In the genomic region with DNA sequence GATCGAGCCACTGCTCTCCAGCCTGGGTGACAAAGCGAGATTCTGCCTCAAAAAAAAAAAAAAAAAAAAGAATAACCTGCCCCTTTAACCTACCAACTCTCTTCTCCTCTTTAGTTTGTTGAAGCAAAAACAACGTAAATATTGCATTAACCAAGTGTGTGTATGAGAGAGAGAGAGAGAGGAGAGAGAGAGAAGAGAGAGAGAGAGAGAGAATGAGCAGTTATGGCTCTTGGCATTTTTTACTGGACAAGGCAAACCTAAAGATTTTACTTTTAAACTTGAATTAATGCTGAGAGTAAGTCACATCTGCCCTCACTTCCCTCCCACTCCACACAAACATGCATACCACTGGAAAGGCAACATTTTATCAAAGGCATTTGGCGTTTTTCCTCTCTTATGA, we compare ENCODE assay signal across 19 cellular contexts. TPM values are rescaled to one million over a fixed set of nuclear protein-coding genes. Genes with fewer than 3 reads are reported as not detected.
DNase-seq lines count a peak whose midpoint lies in the region; ATAC-seq and TF ChIP-seq lines count a peak whose summit lies in the region.
"Had no signal": no experiment of that assay in that cellular context is flagged by ENCODE, and none has a peak within 500 bp of the region (broad histone marks: within the 10 kb centered on the region; RNA-seq: fewer than 3 reads in every experiment).

No MANE protein-coding gene starts in this region.

- H3K4me2 ChIP-seq in mammary epithelial cell (ENCODE audit: insufficient read depth, low read depth, low read length) (no peak overlapping the region), neuronal stem cell (ENCODE audit: insufficient read depth, low read length, poor library complexity, severe bottlenecking) (no peak overlapping the region)
- H3K4me2 ChIP-seq: SK-N-SH had no signal

- peaks cover 40% of the 10 kb centered on the region for H3K4me1 Mint-ChIP-seq in MCF 10A (ENCODE audit: insufficient read depth, unreplicated experiment)
- H3K4me1 Mint-ChIP-seq in activated T-helper 2 cell treated with anti-CD3 and anti-CD28 coated beads, Interferon-gamma antibody, Interleukin-2, Interleukin-4, amounts not matched to agents 10 μg/mL and 5 μg/mL and 100 μg/mL, durations not matched to agents 14 hours and 24 hours and 36 hours (ENCODE audit: low read depth) = peaks cover 67% of the 10 kb centered on the region

- no peak for DNase-seq in MCF 10A (ENCODE audit: unreplicated experiment)
- DNase-seq in mammary epithelial cell = no peak
- DNase-seq in activated T-helper 2 cell treated with anti-CD3 and anti-CD28 coated beads, Interferon-gamma antibody, Interleukin-2, Interleukin-4, amounts not matched to agents 10 μg/mL and 5 μg/mL and 100 μg/mL, durations not matched to agents 14 hours and 24 hours and 36 hours (ENCODE audit: low spot score) = no peak
- DNase-seq in left kidney (ENCODE audit: low read depth, low spot score) = peak; percentile 8
- DNase-seq in lower leg skin (ENCODE audit: low spot score in 2 of 2) = no peak
- no peak for DNase-seq in neuronal stem cell (ENCODE audit: low spot score)
- no peak for DNase-seq in germinal center (ENCODE audit: low spot score)
- DNase-seq: DMS53; heart left ventricle; HFFc6; NCI-H1048; NCI-H2171; NCI-H774; SK-N-SH; stimulated activated CD4-positive, alpha-beta T cell treated with anti-CD3 and anti-CD28 coated beads, Interleukin-12 subunit alpha, Interleukin-12 subunit beta, amount 100 ng/mL, for 4 hours had no signal

- H2BK12ac ChIP-seq in neuronal stem cell (ENCODE audit: low read length) = no peak overlapping the region

- H3K9ac ChIP-seq in mammary epithelial cell (ENCODE audit: insufficient read depth, low read length) (no peak overlapping the region), neuronal stem cell (ENCODE audit: low read depth, low read length, poor library complexity) (no peak overlapping the region)
- H3K9ac ChIP-seq: SK-N-SH had no signal

- dilution Hi-C loops in mammary epithelial cell (cut with HindIII; ENCODE audit: low sequenced_read_pairs) = loop anchor here (5.0 kb wide), 2 partner anchors 58 to 72 kb away; no protein-coding TSS in a partner anchor

- no peak overlapping the region for H2AK5ac ChIP-seq in neuronal stem cell (ENCODE audit: low read depth, low read length)

- H3K27ac Mint-ChIP-seq in MCF 10A (ENCODE audit: low read depth, unreplicated experiment) = no peak overlapping the region
- H3K27ac Mint-ChIP-seq in activated T-helper 2 cell treated with anti-CD3 and anti-CD28 coated beads, Interferon-gamma antibody, Interleukin-2, Interleukin-4, amounts not matched to agents 10 μg/mL and 5 μg/mL and 100 μg/mL, durations not matched to agents 14 hours and 24 hours and 36 hours = peak overlapping the region; percentile 57

- CTCF ChIA-PET in MCF 10A (lab: Yijun Ruan, JAX) (interaction anchor here (0.7 to 2.3 kb wide), 5 partner anchors 48 to 296 kb away, joined by 3 to 12 read pairs (median 4); no protein-coding TSS in a partner anchor), mammary epithelial cell (lab: Charles Lee; ENCODE audit: low non-redundant PET) (no interaction called here)

- no peak overlapping the region for H3K27ac ChIP-seq in mammary epithelial cell (ENCODE audit: insufficient read depth, low read depth, low read length)
- no peak overlapping the region for H3K27ac ChIP-seq in neuronal stem cell (replicated peaks; ENCODE audit: low read length)
- H3K27ac ChIP-seq: prostate gland had no signal

- POLR2A ChIA-PET in MCF 10A (lab: Yijun Ruan, JAX) = interaction anchor here (0.7 to 1.1 kb wide), 4 partner anchors 16 to 217 kb away, joined by 3 to 5 read pairs (median 4); no protein-coding TSS in a partner anchor

- no peaks in the 10 kb centered on the region for H3K27me3 Mint-ChIP-seq in MCF 10A (ENCODE audit: insufficient read depth, unreplicated experiment)
- no peaks in the 10 kb centered on the region for H3K27me3 Mint-ChIP-seq in activated T-helper 2 cell treated with anti-CD3 and anti-CD28 coated beads, Interferon-gamma antibody, Interleukin-2, Interleukin-4, amounts not matched to agents 10 μg/mL and 5 μg/mL and 100 μg/mL, durations not matched to agents 14 hours and 24 hours and 36 hours (ENCODE audit: low read depth)

- H3K4me1 ChIP-seq in mammary epithelial cell (ENCODE audit: insufficient read depth, low read length) = peaks cover 37% of the 10 kb centered on the region
- H3K4me1 ChIP-seq in neuronal stem cell (ENCODE audit: control insufficient read depth in 2 of 2, insufficient read depth in 1 of 2, low read depth in 1 of 2, low read length in 2 of 2) = peaks cover 9 to 12% of the 10 kb centered on the region in 2 donors

- TF ChIP-seq CTCF in MCF 10A (IDR thresholded peaks at IDR 0.05; ENCODE audit: unreplicated experiment) (no peak), mammary epithelial cell (conservative IDR thresholded peaks at IDR 0.05 in 1 of 2, IDR thresholded peaks at IDR 0.05 in 1 of 2; ENCODE audit: extremely low read depth in 1 of 2, insufficient read depth in 1 of 2, low read depth in 1 of 2, low read length in 2 of 2) (no peak), lower leg skin (IDR thresholded peaks at IDR 0.05) (no peak)

- no peaks in the 10 kb centered on the region for H4K20me1 ChIP-seq in mammary epithelial cell (ENCODE audit: insufficient read depth, low read length)

- H3K4me3 ChIP-seq in mammary epithelial cell (replicated peaks in 1 of 3; ENCODE audit: insufficient read depth in 1 of 3, low read depth in 2 of 3, low read length in 3 of 3) = no peak overlapping the region
- H3K4me3 ChIP-seq in lower leg skin (ENCODE audit: low read depth, poor library complexity, severe bottlenecking) = no peak overlapping the region
- H3K4me3 ChIP-seq in neuronal stem cell (ENCODE audit: low read length in 2 of 2) = no peak overlapping the region
- H3K4me3 ChIP-seq: prostate gland had no signal

- H2BK15ac ChIP-seq in neuronal stem cell (ENCODE audit: low read length) = no peak overlapping the region

- no peak overlapping the region for H2BK5ac ChIP-seq in neuronal stem cell (ENCODE audit: low read length)

- peak overlapping the region; percentile 5 for H3K4me3 Mint-ChIP-seq in MCF 10A (ENCODE audit: unreplicated experiment)
- peak overlapping the region; percentile 96 for H3K4me3 Mint-ChIP-seq in activated T-helper 2 cell treated with anti-CD3 and anti-CD28 coated beads, Interferon-gamma antibody, Interleukin-2, Interleukin-4, amounts not matched to agents 10 μg/mL and 5 μg/mL and 100 μg/mL, durations not matched to agents 14 hours and 24 hours and 36 hours (ENCODE audit: low read depth)
- H3K4me3 Mint-ChIP-seq: HFFc6 had no signal

- H3K9me3 ChIP-seq in mammary epithelial cell (replicated peaks; ENCODE audit: insufficient read depth, low read length) (no peaks in the 10 kb centered on the region), neuronal stem cell (replicated peaks in 1 of 2; ENCODE audit: control insufficient read depth in 2 of 2, insufficient read depth in 1 of 2, low read depth in 1 of 2, low read length in 2 of 2) (no peaks in the 10 kb centered on the region)
- H3K9me3 ChIP-seq: heart left ventricle, prostate gland, SK-N-SH had no signal

- no peak overlapping the region for H3K14ac ChIP-seq in neuronal stem cell (ENCODE audit: low read length)

- H4K91ac ChIP-seq in neuronal stem cell (ENCODE audit: low read depth, low read length, poor library complexity) = no peak overlapping the region

- intact Hi-C loops in MCF 10A (cut with micrococcal nuclease) (loop anchor here (5.0 to 10.0 kb wide), 2 partner anchors 75 to 292 kb away; no protein-coding TSS in a partner anchor), mammary epithelial cell (cut with micrococcal nuclease) (loop anchor here (5.0 to 10.0 kb wide), 4 partner anchors 53 to 507 kb away; a partner anchor contains a TSS), lower leg skin (cut with DNase I; ENCODE audit: low total_unique reads) (no loop called here)
- intact Hi-C loops in activated T-helper 2 cell treated with anti-CD3 and anti-CD28 coated beads, Interferon-gamma antibody, Interleukin-2, Interleukin-4, amounts not matched to agents 10 μg/mL and 5 μg/mL and 100 μg/mL, durations not matched to agents 14 hours and 24 hours and 36 hours (cut with micrococcal nuclease) = loop anchor here (5.0 to 10.0 kb wide), 6 partner anchors 63 to 855 kb away; a partner anchor contains a TSS

- H2BK120ac ChIP-seq in neuronal stem cell (ENCODE audit: low read depth, low read length) = no peak overlapping the region

- H3K9me3 Mint-ChIP-seq in MCF 10A (ENCODE audit: unreplicated experiment) = no peaks in the 10 kb centered on the region
- peaks cover 4% of the 10 kb centered on the region for H3K9me3 Mint-ChIP-seq in activated T-helper 2 cell treated with anti-CD3 and anti-CD28 coated beads, Interferon-gamma antibody, Interleukin-2, Interleukin-4, amounts not matched to agents 10 μg/mL and 5 μg/mL and 100 μg/mL, durations not matched to agents 14 hours and 24 hours and 36 hours
- H3K9me3 Mint-ChIP-seq: HFFc6 had no signal

- BruUV-seq in MCF 10A (replicated peaks; lab: Mats Ljungman, UMichigan) (no TSS peak), mammary epithelial cell (replicated peaks; lab: Mats Ljungman, UMichigan) (no TSS peak)

- H3K36me3 ChIP-seq in mammary epithelial cell (ENCODE audit: insufficient read depth, low read length) = no peaks in the 10 kb centered on the region
- no peaks in the 10 kb centered on the region for H3K36me3 ChIP-seq in neuronal stem cell (replicated peaks in 1 of 2; ENCODE audit: control insufficient read depth in 2 of 2, insufficient read depth in 2 of 2, low read length in 2 of 2)
- H3K36me3 ChIP-seq: heart left ventricle, prostate gland had no signal

- H3K18ac ChIP-seq in neuronal stem cell (ENCODE audit: low read length) = no peak overlapping the region

- no peak overlapping the region for H3K4ac ChIP-seq in neuronal stem cell (ENCODE audit: low read length)

- in situ Hi-C loops in mammary epithelial cell (cut with MboI; ENCODE audit: low sequenced_read_pairs in 2 of 2) = loop anchor here in 1 of 2 donors (10.0 kb wide), 1 partner anchor 55 kb away; no protein-coding TSS in a partner anchor

- no peaks in the 10 kb centered on the region for H3K79me1 ChIP-seq in neuronal stem cell (ENCODE audit: low read depth, low read length)

- no peaks in the 10 kb centered on the region for H3K27me3 ChIP-seq in mammary epithelial cell (ENCODE audit: insufficient read depth, low read length)
- H3K27me3 ChIP-seq in neuronal stem cell (ENCODE audit: control insufficient read depth in 3 of 3, insufficient read depth in 3 of 3, low read depth in 1 of 3, low read length in 3 of 3) = peaks cover 0 to 2% (median 0%) of the 10 kb centered on the region in 3 experiments
- H3K27me3 ChIP-seq: heart left ventricle had no signal

- H4K8ac ChIP-seq in neuronal stem cell (ENCODE audit: low read depth, low read length) = no peak overlapping the region

- H3K36me3 Mint-ChIP-seq in MCF 10A (ENCODE audit: insufficient read depth, unreplicated experiment) = peaks cover 6% of the 10 kb centered on the region
- H3K36me3 Mint-ChIP-seq in activated T-helper 2 cell treated with anti-CD3 and anti-CD28 coated beads, Interferon-gamma antibody, Interleukin-2, Interleukin-4, amounts not matched to agents 10 μg/mL and 5 μg/mL and 100 μg/mL, durations not matched to agents 14 hours and 24 hours and 36 hours (ENCODE audit: low read depth) = peaks cover 32% of the 10 kb centered on the region

- ATAC-seq in GM21515 (IDR thresholded peaks at IDR 0.05; ENCODE audit: unreplicated experiment) = no peak
- ATAC-seq: heart left ventricle had no signal

- TF ChIP-seq POLR2A in lower leg skin (IDR thresholded peaks at IDR 0.05) = no peak

- WGBS in mammary epithelial cell (ENCODE audit: low coverage, missing lambda C conversion rate) = 97% methylated on average over 3 of the region's 4 CpGs
- 67 to 85% methylated on average over 4 of the region's 4 CpGs for WGBS in lower leg skin, 2 donors
- WGBS in neuronal stem cell (ENCODE audit: extremely low coverage in 2 of 2, insufficient read length in 2 of 2, insufficient replicate concordance in 1 of 2), 2 donors = no CpG with 5 or more reads among the region's 4 CpGs

- H2AFZ ChIP-seq in mammary epithelial cell (ENCODE audit: low read depth, low read length) = no peak overlapping the region
- no peak overlapping the region for H2AFZ ChIP-seq in neuronal stem cell (ENCODE audit: low read length)

- H3K23ac ChIP-seq in neuronal stem cell (ENCODE audit: low read depth, low read length, poor library complexity) = no peak overlapping the region

- peaks cover 22% of the 10 kb centered on the region for H3K79me2 ChIP-seq in mammary epithelial cell (ENCODE audit: insufficient read depth, low read length)

RNA-seq across cellular contexts. Expression of a gene that starts 3.0 kb away (rescaled TPM):
- 133 and 205 TPM in 2 replicates for total RNA-seq in MCF 10A (2022)
- total RNA-seq in mammary epithelial cell = 100 to 1,000 TPM; 131 to 154 TPM
- 29.6 TPM for polyA plus RNA-seq in mammary epithelial cell
- 80.7 TPM for polyA minus RNA-seq in mammary epithelial cell
- 8.8 and 9.9 TPM in 2 replicates for total RNA-seq in activated T-helper 2 cell treated with anti-CD3 and anti-CD28 coated beads, Interferon-gamma antibody, Interleukin-2, Interleukin-4, amounts not matched to agents 10 μg/mL and 5 μg/mL and 100 μg/mL, durations not matched to agents 14 hours and 24 hours and 36 hours
- 10 to 100 TPM in 2 of 4 donors, 1 to 10 TPM in 2; 6.0 to 14.1 (median 11.2) TPM for total RNA-seq in lower leg skin
- 2.3 TPM for polyA plus RNA-seq in neuronal stem cell (2013, experiment 1 of 2)
- 2.1 TPM for polyA plus RNA-seq in neuronal stem cell (2013, experiment 2 of 2)

RNA-seq across cellular contexts. Expression of a gene that starts 45.6 kb away (rescaled TPM):
- total RNA-seq in MCF 10A (2022) (not detected in 2 replicates), mammary epithelial cell (not detected), lower leg skin (not detected)
- not detected for polyA plus RNA-seq in mammary epithelial cell
- not detected for polyA minus RNA-seq in mammary epithelial cell
- total RNA-seq in activated T-helper 2 cell treated with anti-CD3 and anti-CD28 coated beads, Interferon-gamma antibody, Interleukin-2, Interleukin-4, amounts not matched to agents 10 μg/mL and 5 μg/mL and 100 μg/mL, durations not matched to agents 14 hours and 24 hours and 36 hours = not detected in 2 replicates
- polyA plus RNA-seq in neuronal stem cell (2013, experiment 1 of 2) = not detected
- polyA plus RNA-seq in neuronal stem cell (2013, experiment 2 of 2) = not detected
- total RNA-seq: epithelial cell of proximal tubule, heart left ventricle, HFFc6, kidney epithelial cell had no signal
- polyA plus RNA-seq: heart left ventricle, SK-N-SH had no signal
